8 cellular contexts compared by ENCODE assay signal in genomic region chr2:101516833-101517690, GRCh38. TPM values are rescaled to one million over a fixed set of nuclear protein-coding genes. Genes with fewer than 3 reads are reported as not detected.
DNase-seq lines count a peak whose midpoint lies in the region; ATAC-seq and TF ChIP-seq lines count a peak whose summit lies in the region.

No MANE protein-coding gene starts in this region.

- DNase-seq in CD4-positive, alpha-beta T cell: no peak
- peak; percentile 30 for DNase-seq in activated naive CD8-positive, alpha-beta T cell treated with anti-CD3 and anti-CD28 coated beads, Interleukin-2, amount 10 ng/mL, durations not matched to agents 7 days and 5 days
- DNase-seq in mesenchymal stem cell (peak; percentile 86), NCI-H524 treated with DMSO at 0.1 percent for 48 hours (lab: John Stamatoyannopoulos, UW) (no peak), HEK293T (ENCODE audit: extremely low spot score) (no peak), NCI-H2081 treated with DMSO at 0.1 percent for 48 hours (lab: John Stamatoyannopoulos, UW) (no peak), endodermal cell (no peak)

- no peaks in the 10 kb centered on the region for H4K20me1 ChIP-seq in Loucy (ENCODE audit: insufficient read depth, low read length, poor library complexity, severe bottlenecking)

- no peaks in the 10 kb centered on the region for H3K9me3 ChIP-seq in CD4-positive, alpha-beta T cell (ENCODE audit: control insufficient read depth, low read length)
- no peaks in the 10 kb centered on the region; the same call in 1 of the 2 replicates for H3K9me3 ChIP-seq in Loucy (ENCODE audit: insufficient read depth, low read depth, low read length)
- H3K9me3 ChIP-seq in mesenchymal stem cell (ENCODE audit: control insufficient read depth, low read length): no peaks in the 10 kb centered on the region
- peaks cover 5% of the 10 kb centered on the region for H3K9me3 ChIP-seq in endodermal cell (ENCODE audit: control insufficient read depth, low read length)

- no peaks in the 10 kb centered on the region for H3F3A ChIP-seq in Loucy (ENCODE audit: low read depth)

- peak overlapping the region in 1 of 2 experiments; percentile 13 for H3K14ac ChIP-seq in mesenchymal stem cell (ENCODE audit: low read length in 2 of 2)

- H3K4me2 ChIP-seq in Loucy (ENCODE audit: low read depth, low read length, poor library complexity, severe bottlenecking) (peak overlapping the region; percentile 52), mesenchymal stem cell (ENCODE audit: low read length, poor library complexity, severe bottlenecking) (no peak overlapping the region)

- no peaks in the 10 kb centered on the region for H3K9me2 ChIP-seq in Loucy (replicated peaks; ENCODE audit: low read depth, low read length)

- H3K79me2 ChIP-seq in Loucy (ENCODE audit: insufficient read depth, low read length): no peaks in the 10 kb centered on the region

- CTCF ChIA-PET in CD4-positive, alpha-beta T cell (lab: Charles Lee): no interaction called here
- CTCF ChIA-PET in HEK293T (lab: Yijun Ruan, JAX): no interaction called here

- WGBS in mesenchymal stem cell: 12% methylated on average over 8 of the region's 8 CpGs
- 86 to 93% methylated on average over 6 to 8 of the region's 8 CpGs for WGBS in endodermal cell (ENCODE audit: insufficient coverage in 1 of 2, insufficient read length in 1 of 2), 2 experiments

- H2BK5ac ChIP-seq in mesenchymal stem cell (ENCODE audit: low read depth, low read length, poor library complexity, severe bottlenecking): no peak overlapping the region

- H2AFZ ChIP-seq in Loucy (ENCODE audit: low read length) (0 out of 2 replicates have a peak overlapping the region, but pooled peaks have one; percentile 53), mesenchymal stem cell (ENCODE audit: low read depth, low read length) (no peak overlapping the region)

- peak; percentile 41 for ATAC-seq in CD4-positive, alpha-beta T cell (ENCODE audit: poor library complexity)
- peak; percentile 74 for ATAC-seq in activated naive CD8-positive, alpha-beta T cell treated with anti-CD3 and anti-CD28 coated beads, Interleukin-2, amount 10 ng/mL, durations not matched to agents 7 days and 5 days (ENCODE audit: low read depth)

- intact Hi-C loops in CD4-positive, alpha-beta T cell (cut with DNase I, micrococcal nuclease): no loop called here

- H3K9me3 Mint-ChIP-seq in CD4-positive, alpha-beta T cell: no peaks in the 10 kb centered on the region
- peaks cover 15% of the 10 kb centered on the region for H3K9me3 Mint-ChIP-seq in activated naive CD8-positive, alpha-beta T cell treated with anti-CD3 and anti-CD28 coated beads, Interleukin-2, amount 10 ng/mL, durations not matched to agents 7 days and 5 days
- peaks cover 11% of the 10 kb centered on the region for H3K9me3 Mint-ChIP-seq in endodermal cell

- peak overlapping the region; percentile 34 to 42 for H2BK12ac ChIP-seq in mesenchymal stem cell (ENCODE audit: low read length in 2 of 2)

- no peak overlapping the region for H3K4ac ChIP-seq in mesenchymal stem cell (ENCODE audit: low read depth in 1 of 2, low read length in 2 of 2)

- H3K79me1 ChIP-seq in mesenchymal stem cell (replicated peaks; ENCODE audit: low read length, poor library complexity, severe bottlenecking): no peaks in the 10 kb centered on the region

- H3K9ac ChIP-seq in Loucy (ENCODE audit: low read depth, low read length, poor library complexity, severe bottlenecking) (no peak overlapping the region), mesenchymal stem cell (ENCODE audit: low read length) (peak overlapping the region; percentile 74), endodermal cell (ENCODE audit: extremely low read depth, low read length, poor library complexity, severe bottlenecking) (no peak overlapping the region)

- H3K4me1 ChIP-seq in Loucy (ENCODE audit: insufficient read depth, low read length, poor library complexity, severe bottlenecking): peaks cover 39% of the 10 kb centered on the region
- H3K4me1 ChIP-seq in mesenchymal stem cell (ENCODE audit: control insufficient read depth, insufficient read depth, low read depth, low read length): peaks cover 9% of the 10 kb centered on the region
- no peaks in the 10 kb centered on the region for H3K4me1 ChIP-seq in endodermal cell (ENCODE audit: control insufficient read depth, insufficient read depth, low read length)

- no peak overlapping the region for H3K27ac ChIP-seq in CD4-positive, alpha-beta T cell (ENCODE audit: low read depth, low read length)
- no peak overlapping the region for H3K27ac ChIP-seq in mesenchymal stem cell (ENCODE audit: low read length, poor library complexity, severe bottlenecking)
- H3K27ac ChIP-seq in endodermal cell (ENCODE audit: low read depth, low read length): no peak overlapping the region

- no peak overlapping the region for H2AK5ac ChIP-seq in mesenchymal stem cell (ENCODE audit: low read length, severe bottlenecking)

- H2BK120ac ChIP-seq in mesenchymal stem cell (ENCODE audit: low read depth, low read length): no peak overlapping the region

- H3K36me3 ChIP-seq in Loucy (ENCODE audit: insufficient read depth, low read length) (no peaks in the 10 kb centered on the region), mesenchymal stem cell (ENCODE audit: control insufficient read depth in 1 of 2, insufficient read depth in 2 of 2, low read depth in 1 of 2, low read length in 2 of 2) (no peaks in the 10 kb centered on the region), endodermal cell (ENCODE audit: control insufficient read depth, insufficient read depth, low read length) (no peaks in the 10 kb centered on the region)

- no peaks in the 10 kb centered on the region for H3K27me3 ChIP-seq in CD4-positive, alpha-beta T cell (ENCODE audit: control insufficient read depth, insufficient read depth, low read length)
- H3K27me3 ChIP-seq in Loucy (ENCODE audit: insufficient read depth, low read length, poor library complexity, severe bottlenecking): no peaks in the 10 kb centered on the region
- H3K27me3 ChIP-seq in mesenchymal stem cell (ENCODE audit: control insufficient read depth in 1 of 2, insufficient read depth in 1 of 2, low read length in 2 of 2): no peaks in the 10 kb centered on the region
- no peaks in the 10 kb centered on the region for H3K27me3 ChIP-seq in endodermal cell (ENCODE audit: control insufficient read depth, insufficient read depth, low read length, poor library complexity, severe bottlenecking)

- no peak overlapping the region for H3K27ac Mint-ChIP-seq in CD4-positive, alpha-beta T cell
- peak overlapping the region; percentile 34 for H3K27ac Mint-ChIP-seq in activated naive CD8-positive, alpha-beta T cell treated with anti-CD3 and anti-CD28 coated beads, Interleukin-2, amount 10 ng/mL, durations not matched to agents 7 days and 5 days
- no peak overlapping the region for H3K27ac Mint-ChIP-seq in endodermal cell

- no peak overlapping the region for H2BK15ac ChIP-seq in mesenchymal stem cell (ENCODE audit: low read depth, poor library complexity, severe bottlenecking)

- H4K91ac ChIP-seq in mesenchymal stem cell (ENCODE audit: low read length): peak overlapping the region; percentile 81

- H3K18ac ChIP-seq in mesenchymal stem cell (ENCODE audit: low read depth in 1 of 2, low read length in 2 of 2): peak overlapping the region; percentile 13 to 81

- H3K4me1 Mint-ChIP-seq in CD4-positive, alpha-beta T cell (ENCODE audit: low read depth): peaks cover 39% of the 10 kb centered on the region
- H3K4me1 Mint-ChIP-seq in activated naive CD8-positive, alpha-beta T cell treated with anti-CD3 and anti-CD28 coated beads, Interleukin-2, amount 10 ng/mL, durations not matched to agents 7 days and 5 days: peaks cover 29% of the 10 kb centered on the region
- peaks cover 3% of the 10 kb centered on the region for H3K4me1 Mint-ChIP-seq in endodermal cell

- no peak overlapping the region for H3K4me3 Mint-ChIP-seq in CD4-positive, alpha-beta T cell
- H3K4me3 Mint-ChIP-seq in activated naive CD8-positive, alpha-beta T cell treated with anti-CD3 and anti-CD28 coated beads, Interleukin-2, amount 10 ng/mL, durations not matched to agents 7 days and 5 days: peak overlapping the region; percentile 44
- H3K4me3 Mint-ChIP-seq in endodermal cell: no peak overlapping the region

- H3K36me3 Mint-ChIP-seq in CD4-positive, alpha-beta T cell (ENCODE audit: low read depth): no peaks in the 10 kb centered on the region
- peaks cover 12% of the 10 kb centered on the region for H3K36me3 Mint-ChIP-seq in activated naive CD8-positive, alpha-beta T cell treated with anti-CD3 and anti-CD28 coated beads, Interleukin-2, amount 10 ng/mL, durations not matched to agents 7 days and 5 days
- H3K36me3 Mint-ChIP-seq in endodermal cell (ENCODE audit: low read depth): no peaks in the 10 kb centered on the region

- peak overlapping the region; percentile 67 for H4K8ac ChIP-seq in mesenchymal stem cell (ENCODE audit: low read length)

- TF ChIP-seq CTCF in CD4-positive, alpha-beta T cell (IDR thresholded peaks at IDR 0.05): no peak
- TF ChIP-seq CTCF in Loucy (conservative IDR thresholded peaks at IDR 0.05; ENCODE audit: low read length): no peak
- TF ChIP-seq CTCF in endodermal cell (conservative IDR thresholded peaks at IDR 0.05): no peak

- H3K4me3 ChIP-seq in Loucy (ENCODE audit: low read length, poor library complexity, severe bottlenecking) (no peak overlapping the region), mesenchymal stem cell (ENCODE audit: insufficient read depth in 1 of 2, low read depth in 1 of 2, low read length in 2 of 2) (peak overlapping the region in 1 of 2 experiments; percentile 59), endodermal cell (ENCODE audit: low read length) (no peak overlapping the region)

- H3K23ac ChIP-seq in mesenchymal stem cell (ENCODE audit: low read length in 2 of 2): no peak overlapping the region

- no peaks in the 10 kb centered on the region for H3K27me3 Mint-ChIP-seq in CD4-positive, alpha-beta T cell
- peaks cover 9% of the 10 kb centered on the region for H3K27me3 Mint-ChIP-seq in activated naive CD8-positive, alpha-beta T cell treated with anti-CD3 and anti-CD28 coated beads, Interleukin-2, amount 10 ng/mL, durations not matched to agents 7 days and 5 days
- H3K27me3 Mint-ChIP-seq in endodermal cell (ENCODE audit: insufficient read depth): peaks cover 4% of the 10 kb centered on the region

- POLR2A ChIA-PET in CD4-positive, alpha-beta T cell (lab: Charles Lee): interaction anchor here (0.6 to 0.9 kb wide), 2 partner anchors 42 to 180 kb away, joined by 3 read pairs; partner anchors contain the start of gene RFX8
- POLR2A ChIA-PET in activated naive CD8-positive, alpha-beta T cell treated with anti-CD3 and anti-CD28 coated beads, Interleukin-2, amount 10 ng/mL, durations not matched to agents 7 days and 5 days (lab: Charles Lee): no interaction called here
- POLR2A ChIA-PET in HEK293T (lab: Yijun Ruan, JAX): no interaction called here

TF ChIP-seq in HEK293T, 16 proteins besides CTCF, POLR2A, EP300 and RAD21 (continues in another document):
- TF ChIP-seq NFRKB (IDR thresholded peaks at IDR 0.05) (no peak), TARDBP (IDR thresholded peaks at IDR 0.05) (no peak), ELF4 (IDR thresholded peaks at IDR 0.05) (no peak)

RNA-seq across cellular contexts. Expression of gene RFX8, which starts 42.1 kb away (rescaled TPM):
- total RNA-seq in CD4-positive, alpha-beta T cell: 1 to 10 TPM in 1 of 2 experiments, under 1 TPM in 1; 0.67 to 1.1 TPM
- 1 to 10 TPM; 2.0 to 2.2 TPM for total RNA-seq in activated naive CD8-positive, alpha-beta T cell treated with anti-CD3 and anti-CD28 coated beads, Interleukin-2, amount 10 ng/mL, durations not matched to agents 7 days and 5 days
- 0.55 TPM for polyA plus RNA-seq in mesenchymal stem cell (2013, experiment 1 of 2)
- polyA plus RNA-seq in mesenchymal stem cell (2013, experiment 2 of 2): 0.66 TPM
- not detected for total RNA-seq in endodermal cell
- polyA plus RNA-seq in endodermal cell (2013, experiment 1 of 2): not detected
- polyA plus RNA-seq in endodermal cell (2013, experiment 2 of 2): 0.21 TPM

Comparison
In these comparisons a context has a peak if more than half of its experiments do, and no peak if none do; other contexts are left out.
1. DNase-seq: peak in activated naive CD8-positive, alpha-beta T cell treated with anti-CD3 and anti-CD28 coated beads, Interleukin-2, amount 10 ng/mL, durations not matched to agents 7 days and 5 days (single experiment) and mesenchymal stem cell (single experiment); none in CD4-positive, alpha-beta T cell (0 of 10), NCI-H524 treated with DMSO at 0.1 percent for 48 hours (single experiment), HEK293T (single experiment), NCI-H2081 treated with DMSO at 0.1 percent for 48 hours (single experiment) and endodermal cell (single experiment).